ENCODE assay signal across 9 cellular contexts in genomic region chr17:82848022-82848592, GRCh38. TPM values are rescaled to one million over a fixed set of nuclear protein-coding genes. Genes with fewer than 3 reads are reported as not detected.
A peak's percentile ranks its signal among the peaks of the same experiment; 100 is the strongest.
DNase-seq lines count a peak whose midpoint lies in the region; ATAC-seq and TF ChIP-seq lines count a peak whose summit lies in the region.
"Had no signal": no experiment of that assay in that cellular context is flagged by ENCODE, and none has a peak within 500 bp of the region (broad histone marks: within the 10 kb centered on the region; RNA-seq: fewer than 3 reads in every experiment).

No MANE protein-coding gene starts in this region.

- peak overlapping the region; percentile 59 for H3K4me2 ChIP-seq in DND-41 (ENCODE audit: insufficient read depth, low read length)

- intact Hi-C loops in gastrocnemius medialis (cut with DNase I; ENCODE audit: low total_unique reads), result no loop called here
- intact Hi-C loops in A673 (cut with micrococcal nuclease; ENCODE audit: unreplicated experiment), result no loop called here

- TF ChIP-seq CTCF in DND-41 (IDR thresholded peaks at IDR 0.05; ENCODE audit: borderline replicate concordance, extremely low read depth, low read length, poor library complexity, severe bottlenecking) (no peak), gastrocnemius medialis (IDR thresholded peaks at IDR 0.05 in 4 of 5, conservative IDR thresholded peaks at IDR 0.05 in 1 of 5) (no peak), A673 (conservative IDR thresholded peaks at IDR 0.05; ENCODE audit: low read depth, low read length) (no peak)

- in situ Hi-C loops in gastrocnemius medialis (cut with MboI; ENCODE audit: low sequenced_read_pairs in 4 of 4), result no loop called here

- peaks cover 17% of the 10 kb centered on the region for H3K36me3 ChIP-seq in DND-41 (ENCODE audit: insufficient read depth, low read length)
- H3K36me3 ChIP-seq in gastrocnemius medialis, result no peaks in the 10 kb centered on the region
- H3K36me3 ChIP-seq in A673 (ENCODE audit: insufficient read depth, low read length, poor library complexity, severe bottlenecking), result no peaks in the 10 kb centered on the region

- no peaks in the 10 kb centered on the region for H3K27me3 ChIP-seq in DND-41 (ENCODE audit: insufficient read depth, low read length, poor library complexity)
- H3K27me3 ChIP-seq in gastrocnemius medialis, result no peaks in the 10 kb centered on the region
- H3K27me3 ChIP-seq in A673 (replicated peaks; ENCODE audit: insufficient read depth, low read depth, low read length, poor library complexity), result no peaks in the 10 kb centered on the region

- peak in 1 of 2 donors; percentile 31 for TF ChIP-seq POLR2A in gastrocnemius medialis (IDR thresholded peaks at IDR 0.05)

- CTCF ChIA-PET in A673 (lab: Charles Lee), result no interaction called here

- POLR2A ChIA-PET in A673 (lab: Charles Lee; ENCODE audit: low non-redundant PET), result interaction anchor here (0.6 to 0.7 kb wide), 2 partner anchors 18 to 110 kb away, joined by 4 to 9 read pairs; no protein-coding TSS in a partner anchor

- H4K20me1 ChIP-seq in DND-41 (ENCODE audit: insufficient read depth, low read length), result no peaks in the 10 kb centered on the region

- peak overlapping the region in 1 of 2 experiments; percentile 45; a peak in 2 of 4 replicates for H3K4me3 ChIP-seq in DND-41 (ENCODE audit: low read depth in 1 of 2, low read length in 2 of 2)
- peak overlapping the region in 3 of 4 donors; percentile 23 to 39 (median 29) for H3K4me3 ChIP-seq in gastrocnemius medialis
- H3K4me3 ChIP-seq in A673 (ENCODE audit: low read depth, low read length, poor library complexity, severe bottlenecking), result no peak overlapping the region

- no peaks in the 10 kb centered on the region for H3K9me3 ChIP-seq in DND-41 (ENCODE audit: insufficient read depth, low read length, severe bottlenecking)
- no peaks in the 10 kb centered on the region for H3K9me3 ChIP-seq in gastrocnemius medialis
- no peaks in the 10 kb centered on the region for H3K9me3 ChIP-seq in A673 (ENCODE audit: low read depth, low read length, poor library complexity, severe bottlenecking)

- ATAC-seq in DND-41 (ENCODE audit: insufficient read depth, low read depth) (peak; percentile 98), esophagus mucosa (peak; percentile 91), gastrocnemius medialis (peak; percentile 73 to 82), GM18520 (IDR thresholded peaks at IDR 0.05; ENCODE audit: unreplicated experiment) (no peak), GM18858 (IDR thresholded peaks at IDR 0.05; ENCODE audit: unreplicated experiment) (no peak)

- H3K27ac ChIP-seq in DND-41 (ENCODE audit: low read length) (peak overlapping the region; percentile 80), gastrocnemius medialis (peak overlapping the region; percentile 63 to 73 (median 68)), A673 (ENCODE audit: low read depth, low read length, poor library complexity, severe bottlenecking) (no peak overlapping the region)

- H3K9ac ChIP-seq in DND-41 (ENCODE audit: low read depth, low read length), result peak overlapping the region; percentile 52

- DNase-seq in DND-41, result peak; percentile 87
- DNase-seq in activated CD4-positive, alpha-beta T cell treated with anti-CD3 and anti-CD28 coated beads, Interleukin-2, amount 50 U/mL, for 48 hours, result peak; percentile 20 to 38
- peak in 1 of 2 donors; percentile 67 for DNase-seq in gastrocnemius medialis
- DNase-seq in A673 (ENCODE audit: low spot score), result no peak
- no peak for DNase-seq in globus pallidus (ENCODE audit: low spot score)

- BruUV-seq in A673 (replicated peaks; lab: Mats Ljungman, UMichigan), result no TSS peak

- H3K4me1 ChIP-seq in DND-41 (ENCODE audit: insufficient read depth, low read length) (peaks cover 29% of the 10 kb centered on the region), gastrocnemius medialis (peaks cover 0 to 12% of the 10 kb centered on the region in 2 donors), A673 (ENCODE audit: insufficient read depth, low read length, poor library complexity, severe bottlenecking) (no peaks in the 10 kb centered on the region)

- H3K79me2 ChIP-seq in DND-41 (ENCODE audit: insufficient read depth, low read length), result peaks cover 48% of the 10 kb centered on the region

- H2AFZ ChIP-seq in DND-41 (ENCODE audit: low read depth, low read length), result peak overlapping the region; percentile 43

RNA-seq across cellular contexts. Expression of gene ZNF750, which starts 8.3 kb away (rescaled TPM):
- total RNA-seq in esophagus mucosa (133 TPM), gastrocnemius medialis (10 to 100 TPM in 2 of 4 donors, 1 to 10 TPM in 2; 2.5 to 17.8 (median 11.7) TPM), A673 (2021) (not detected in 2 replicates)
- total RNA-seq: liver had no signal

Comparison
In these comparisons a context has a peak if more than half of its experiments do, and no peak if none do; other contexts are left out.
1. ATAC-seq: peak in DND-41 (single experiment), esophagus mucosa (single experiment) and gastrocnemius medialis (2 of 2); none in GM18520 (single experiment) and GM18858 (single experiment).
2. DNase-seq: peak in DND-41 (single experiment) and activated CD4-positive, alpha-beta T cell treated with anti-CD3 and anti-CD28 coated beads, Interleukin-2, amount 50 U/mL, for 48 hours (2 of 2); none in A673 (single experiment) and globus pallidus (single experiment).